In the genomic region with DNA sequence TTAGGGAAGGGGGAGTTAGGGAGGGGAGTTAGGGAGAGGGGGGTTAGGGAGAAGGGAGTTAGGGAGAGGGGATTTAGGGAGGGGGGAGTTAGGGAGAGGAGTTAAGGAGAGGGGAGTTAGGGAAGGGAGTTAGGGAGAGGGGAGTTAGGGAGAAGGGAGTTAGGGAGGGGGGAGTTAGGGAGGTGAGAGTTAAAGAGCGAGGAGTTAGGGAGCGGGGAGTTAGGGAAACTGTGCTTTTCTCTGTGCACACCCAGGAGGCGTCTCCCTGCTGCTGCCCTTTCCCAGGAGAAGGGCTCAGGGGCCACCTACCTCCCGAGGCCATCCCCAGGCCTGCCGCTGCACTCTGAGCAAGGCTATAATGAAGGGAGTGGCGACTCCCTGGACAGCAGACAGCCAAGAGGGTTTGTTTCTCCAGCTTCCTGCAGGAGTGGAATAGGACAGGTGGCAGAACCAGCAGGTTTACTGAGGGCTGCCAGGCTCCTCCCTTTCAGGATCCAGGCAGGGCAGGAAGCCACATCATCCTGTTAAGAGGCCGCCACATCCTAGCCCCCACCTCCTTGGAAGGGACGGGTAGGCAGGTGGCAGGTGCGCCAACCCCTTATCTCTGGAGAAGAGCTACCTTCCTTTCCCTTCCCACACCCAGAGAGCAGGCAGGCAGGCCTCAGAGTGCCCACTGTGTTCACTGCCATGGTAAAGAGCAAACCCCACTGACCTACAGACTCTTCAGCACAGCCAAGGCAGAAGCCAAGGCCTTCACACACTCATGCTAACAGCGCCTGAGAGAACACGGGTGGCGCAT, we compare ENCODE assay signal across 2 cellular contexts.
TF ChIP-seq lines count a peak whose summit lies in the region.

No MANE protein-coding gene starts in this region.

TF ChIP-seq in K562, 482 proteins besides CTCF, POLR2A, EP300 and RAD21:
- TF ChIP-seq NRF1 (conservative IDR thresholded peaks at IDR 0.05 in 1 of 2, IDR thresholded peaks at IDR 0.05 in 1 of 2) (no peak), SP2 (IDR thresholded peaks at IDR 0.05; ENCODE audit: extremely low read depth, low read depth, low read length, poor library complexity, severe bottlenecking) (no peak), DDX20 (tag; IDR thresholded peaks at IDR 0.05; ENCODE audit: low read depth) (no peak), BCOR (IDR thresholded peaks at IDR 0.05) (no peak), CBX3 (IDR thresholded peaks at IDR 0.05; ENCODE audit: borderline replicate concordance in 1 of 2, low read length in 2 of 2) (no peak)
- TF ChIP-seq, protein P1, sequence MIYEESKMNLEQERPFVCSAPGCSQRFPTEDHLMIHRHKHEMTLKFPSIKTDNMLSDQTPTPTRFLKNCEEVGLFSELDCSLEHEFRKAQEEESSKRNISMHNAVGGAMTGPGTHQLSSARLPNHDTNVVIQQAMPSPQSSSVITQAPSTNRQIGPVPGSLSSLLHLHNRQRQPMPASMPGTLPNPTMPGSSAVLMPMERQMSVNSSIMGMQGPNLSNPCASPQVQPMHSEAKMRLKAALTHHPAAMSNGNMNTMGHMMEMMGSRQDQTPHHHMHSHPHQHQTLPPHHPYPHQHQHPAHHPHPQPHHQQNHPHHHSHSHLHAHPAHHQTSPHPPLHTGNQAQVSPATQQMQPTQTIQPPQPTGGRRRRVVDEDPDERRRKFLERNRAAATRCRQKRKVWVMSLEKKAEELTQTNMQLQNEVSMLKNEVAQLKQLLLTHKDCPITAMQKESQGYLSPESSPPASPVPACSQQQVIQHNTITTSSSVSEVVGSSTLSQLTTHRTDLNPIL (CRISPR knock-in tag; IDR thresholded peaks at IDR 0.05) = no peak
- TF ChIP-seq, protein P2, sequence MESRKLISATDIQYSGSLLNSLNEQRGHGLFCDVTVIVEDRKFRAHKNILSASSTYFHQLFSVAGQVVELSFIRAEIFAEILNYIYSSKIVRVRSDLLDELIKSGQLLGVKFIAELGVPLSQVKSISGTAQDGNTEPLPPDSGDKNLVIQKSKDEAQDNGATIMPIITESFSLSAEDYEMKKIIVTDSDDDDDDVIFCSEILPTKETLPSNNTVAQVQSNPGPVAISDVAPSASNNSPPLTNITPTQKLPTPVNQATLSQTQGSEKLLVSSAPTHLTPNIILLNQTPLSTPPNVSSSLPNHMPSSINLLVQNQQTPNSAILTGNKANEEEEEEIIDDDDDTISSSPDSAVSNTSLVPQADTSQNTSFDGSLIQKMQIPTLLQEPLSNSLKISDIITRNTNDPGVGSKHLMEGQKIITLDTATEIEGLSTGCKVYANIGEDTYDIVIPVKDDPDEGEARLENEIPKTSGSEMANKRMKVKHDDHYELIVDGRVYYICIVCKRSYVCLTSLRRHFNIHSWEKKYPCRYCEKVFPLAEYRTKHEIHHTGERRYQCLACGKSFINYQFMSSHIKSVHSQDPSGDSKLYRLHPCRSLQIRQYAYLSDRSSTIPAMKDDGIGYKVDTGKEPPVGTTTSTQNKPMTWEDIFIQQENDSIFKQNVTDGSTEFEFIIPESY (CRISPR knock-in tag; IDR thresholded peaks at IDR 0.05) = peak; percentile 74; the same call in 1 of the 2 replicates

TF ChIP-seq in SK-N-SH treated with all-trans-retinoic acid at 6 μM for 48 hours, 23 proteins besides CTCF, POLR2A, EP300 and RAD21:
- TF ChIP-seq ZFP3 (CRISPR knock-in tag; IDR thresholded peaks at IDR 0.05) = no peak
- TF ChIP-seq BACH2 (CRISPR knock-in tag; IDR thresholded peaks at IDR 0.05; ENCODE audit: borderline replicate concordance) = no peak
- TF ChIP-seq, protein P3, sequence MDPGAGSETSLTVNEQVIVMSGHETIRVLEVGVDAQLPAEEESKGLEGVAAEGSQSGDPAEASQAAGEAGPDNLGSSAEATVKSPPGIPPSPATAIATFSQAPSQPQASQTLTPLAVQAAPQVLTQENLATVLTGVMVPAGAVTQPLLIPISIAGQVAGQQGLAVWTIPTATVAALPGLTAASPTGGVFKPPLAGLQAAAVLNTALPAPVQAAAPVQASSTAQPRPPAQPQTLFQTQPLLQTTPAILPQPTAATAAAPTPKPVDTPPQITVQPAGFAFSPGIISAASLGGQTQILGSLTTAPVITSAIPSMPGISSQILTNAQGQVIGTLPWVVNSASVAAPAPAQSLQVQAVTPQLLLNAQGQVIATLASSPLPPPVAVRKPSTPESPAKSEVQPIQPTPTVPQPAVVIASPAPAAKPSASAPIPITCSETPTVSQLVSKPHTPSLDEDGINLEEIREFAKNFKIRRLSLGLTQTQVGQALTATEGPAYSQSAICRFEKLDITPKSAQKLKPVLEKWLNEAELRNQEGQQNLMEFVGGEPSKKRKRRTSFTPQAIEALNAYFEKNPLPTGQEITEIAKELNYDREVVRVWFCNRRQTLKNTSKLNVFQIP (CRISPR knock-in tag; IDR thresholded peaks at IDR 0.05; ENCODE audit: borderline replicate concordance, low read depth) = no peak
- no peak for TF ChIP-seq PPARA (CRISPR knock-in tag; IDR thresholded peaks at IDR 0.05; ENCODE audit: borderline replicate concordance)
- no peak for TF ChIP-seq GLIS3 (CRISPR knock-in tag; IDR thresholded peaks at IDR 0.05)
- TF ChIP-seq CSDC2 (CRISPR knock-in tag; IDR thresholded peaks at IDR 0.05) = no peak
- TF ChIP-seq, protein P1 (CRISPR knock-in tag; IDR thresholded peaks at IDR 0.05; ENCODE audit: low read depth) = no peak
- no peak for TF ChIP-seq ISL1 (CRISPR knock-in tag; IDR thresholded peaks at IDR 0.05)
- no peak for TF ChIP-seq TOX (CRISPR knock-in tag; IDR thresholded peaks at IDR 0.05; ENCODE audit: borderline replicate concordance)
- TF ChIP-seq ARNTL (CRISPR knock-in tag; IDR thresholded peaks at IDR 0.05; ENCODE audit: borderline replicate concordance, low read depth) = no peak
- no peak for TF ChIP-seq ZFP30 (CRISPR knock-in tag; IDR thresholded peaks at IDR 0.05)
- TF ChIP-seq SNAI2 (CRISPR knock-in tag; IDR thresholded peaks at IDR 0.05) = no peak
- TF ChIP-seq ZNF70 (CRISPR knock-in tag; IDR thresholded peaks at IDR 0.05) = no peak
